8 cellular contexts compared by ENCODE assay signal in the genomic region with DNA sequence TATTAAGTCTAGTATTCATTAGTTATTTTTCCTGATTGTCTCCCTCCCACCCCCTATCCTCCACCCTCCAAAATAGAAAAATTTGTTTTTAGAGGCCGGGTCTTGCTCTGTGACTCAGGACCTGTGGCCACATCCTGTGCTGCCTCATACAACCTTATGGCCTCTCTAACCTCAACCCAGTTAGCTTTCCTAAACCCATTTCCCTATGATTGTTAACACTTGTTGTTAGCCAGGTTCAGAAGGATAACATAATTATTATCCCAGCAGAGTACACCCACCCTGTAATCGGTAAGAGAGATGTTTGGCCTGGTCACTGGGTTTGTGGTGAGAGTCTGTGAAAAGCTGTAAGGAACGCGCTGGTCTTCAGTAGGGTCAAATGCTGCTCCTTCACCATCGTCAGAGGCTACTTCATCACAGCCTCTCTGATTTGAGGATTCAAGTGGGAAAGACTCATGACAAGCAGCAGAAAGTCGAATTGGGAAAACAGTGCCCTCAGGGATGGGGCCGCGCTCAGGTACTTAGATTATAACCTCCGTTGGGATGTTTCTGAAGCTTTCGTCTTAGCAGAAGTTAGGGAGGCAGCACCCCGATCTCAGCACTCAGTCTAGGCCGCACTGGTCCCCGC. TPM values are rescaled to one million over a fixed set of nuclear protein-coding genes. Genes with fewer than 3 reads are reported as not detected.
A peak's percentile ranks its signal among the peaks of the same experiment; 100 is the strongest.
DNase-seq lines count a peak whose midpoint lies in the region; ATAC-seq, FAIRE-seq and TF ChIP-seq lines count a peak whose summit lies in the region.
"Had no signal": no experiment of that assay in that cellular context is flagged by ENCODE, and none has a peak within 500 bp of the region (broad histone marks: within the 10 kb centered on the region; RNA-seq: fewer than 3 reads in every experiment).

No MANE protein-coding gene starts in this region.

- in situ Hi-C loops in mammary epithelial cell (cut with MboI; ENCODE audit: low sequenced_read_pairs in 2 of 2): loop anchor here in 1 of 2 donors (10.0 kb wide), 1 partner anchor 70 kb away; the partner anchor contains the start of gene BRWD1

- H3K79me2 ChIP-seq in mammary epithelial cell (ENCODE audit: insufficient read depth, low read length): peaks cover 41% of the 10 kb centered on the region

- CTCF ChIA-PET in mammary epithelial cell (lab: Charles Lee; ENCODE audit: low non-redundant PET): no interaction called here

- ATAC-seq in pancreas (no peak), HG02938 (IDR thresholded peaks at IDR 0.05; ENCODE audit: unreplicated experiment) (no peak)

- 84% methylated on average over 12 of the region's 13 CpGs for WGBS in mammary epithelial cell (ENCODE audit: low coverage, missing lambda C conversion rate)
- 72% methylated on average over 13 of the region's 13 CpGs for WGBS in pancreas, 2 donors

- dilution Hi-C loops in mammary epithelial cell (cut with HindIII; ENCODE audit: low sequenced_read_pairs): loop anchor here (5.0 kb wide), 1 partner anchor 37 kb away; the partner anchor contains the start of gene HMGN1

- H3K9ac ChIP-seq in mammary epithelial cell (ENCODE audit: insufficient read depth, low read length): no peak overlapping the region

- intact Hi-C loops in mammary epithelial cell (cut with micrococcal nuclease): no loop called here
- intact Hi-C loops in pancreas (cut with DNase I): loop anchor here in 1 of 3 donors (10.0 kb wide), 1 partner anchor 70 kb away; the partner anchor contains the start of gene BRWD1

- FAIRE-seq in pancreas (lab: Jason Lieb, UNC): no peak

- H3K4me3 ChIP-seq in mammary epithelial cell (replicated peaks in 1 of 3; ENCODE audit: insufficient read depth in 1 of 3, low read depth in 2 of 3, low read length in 3 of 3): no peak overlapping the region
- H3K4me3 ChIP-seq in pancreas: peak overlapping the region in 1 of 4 donors; percentile 32

- no TSS peak for BruUV-seq in mammary epithelial cell (replicated peaks; lab: Mats Ljungman, UMichigan)

- H3K27me3 ChIP-seq in mammary epithelial cell (ENCODE audit: insufficient read depth, low read length) (no peaks in the 10 kb centered on the region), pancreas (no peaks in the 10 kb centered on the region)

- no peak overlapping the region for H2AFZ ChIP-seq in mammary epithelial cell (ENCODE audit: low read depth, low read length)

- no peaks in the 10 kb centered on the region for H3K36me3 ChIP-seq in mammary epithelial cell (ENCODE audit: insufficient read depth, low read length)
- no peaks in the 10 kb centered on the region for H3K36me3 ChIP-seq in pancreas

- no peak for TF ChIP-seq CTCF in mammary epithelial cell (conservative IDR thresholded peaks at IDR 0.05 in 1 of 2, IDR thresholded peaks at IDR 0.05 in 1 of 2; ENCODE audit: extremely low read depth in 1 of 2, insufficient read depth in 1 of 2, low read depth in 1 of 2, low read length in 2 of 2)
- TF ChIP-seq CTCF in pancreas (IDR thresholded peaks at IDR 0.05): no peak

- H4K20me1 ChIP-seq in mammary epithelial cell (ENCODE audit: insufficient read depth, low read length): no peaks in the 10 kb centered on the region

- DNase-seq in EH (ENCODE audit: low read depth) (peak; percentile 47), MV-4-11 (lab: John Stamatoyannopoulos, UW) (peak; percentile 11), mammary epithelial cell (peak; percentile 32), pancreas (no peak), NCI-H128 (lab: John Stamatoyannopoulos, UW; ENCODE audit: unreplicated experiment) (no peak), NCI-H187 (lab: John Stamatoyannopoulos, UW) (no peak)
- DNase-seq: activated effector memory CD4-positive, alpha-beta T cell treated with anti-CD3 and anti-CD28 coated beads, Interleukin-2, amount 50 U/mL, for 16 hours had no signal

- peaks cover 38% of the 10 kb centered on the region for H3K4me1 ChIP-seq in mammary epithelial cell (ENCODE audit: insufficient read depth, low read length)
- H3K4me1 ChIP-seq in pancreas: peaks cover 4 to 19% (median 8%) of the 10 kb centered on the region in 3 donors

- no peak overlapping the region for H3K4me2 ChIP-seq in mammary epithelial cell (ENCODE audit: insufficient read depth, low read depth, low read length)

- H3K9me3 ChIP-seq in mammary epithelial cell (replicated peaks; ENCODE audit: insufficient read depth, low read length): no peaks in the 10 kb centered on the region
- H3K9me3 ChIP-seq in pancreas: no peaks in the 10 kb centered on the region

- H3K27ac ChIP-seq in mammary epithelial cell (ENCODE audit: insufficient read depth, low read depth, low read length): no peak overlapping the region
- peak overlapping the region; percentile 49 to 80 (median 65) for H3K27ac ChIP-seq in pancreas

RNA-seq across cellular contexts. Expression of gene HMGN1, which starts 35.9 kb away (rescaled TPM):
- total RNA-seq in mammary epithelial cell: 100 to 1,000 TPM; 118 to 285 TPM
- polyA plus RNA-seq in mammary epithelial cell: 124 TPM
- 52.9 TPM for polyA minus RNA-seq in mammary epithelial cell
- 100 to 1,000 TPM in 2 of 6 donors, 10 to 100 TPM in 4; 60.1 to 128 (median 98.1) TPM for total RNA-seq in pancreas
- 100 to 1,000 TPM in 1 of 2 donors, 10 to 100 TPM in 1; 89.9 to 140 TPM for polyA plus RNA-seq in pancreas

Comparison
In these comparisons a context has a peak if more than half of its experiments do, and no peak if none do; other contexts are left out.
1. DNase-seq: peak in EH (single experiment), MV-4-11 (single experiment) and mammary epithelial cell (single experiment); none in pancreas (0 of 6), NCI-H128 (single experiment) and NCI-H187 (0 of 2).